Comparison of ENCODE assay signal across 1 cellular context in genomic region chr10:98488669-98489430, GRCh38.
TF ChIP-seq lines count a peak whose summit lies in the region.

No MANE protein-coding gene starts in this region.

TF ChIP-seq in HepG2, 621 proteins besides CTCF, POLR2A, EP300 and RAD21 (continued from another document and continues in another):
- TF ChIP-seq, protein P1, sequence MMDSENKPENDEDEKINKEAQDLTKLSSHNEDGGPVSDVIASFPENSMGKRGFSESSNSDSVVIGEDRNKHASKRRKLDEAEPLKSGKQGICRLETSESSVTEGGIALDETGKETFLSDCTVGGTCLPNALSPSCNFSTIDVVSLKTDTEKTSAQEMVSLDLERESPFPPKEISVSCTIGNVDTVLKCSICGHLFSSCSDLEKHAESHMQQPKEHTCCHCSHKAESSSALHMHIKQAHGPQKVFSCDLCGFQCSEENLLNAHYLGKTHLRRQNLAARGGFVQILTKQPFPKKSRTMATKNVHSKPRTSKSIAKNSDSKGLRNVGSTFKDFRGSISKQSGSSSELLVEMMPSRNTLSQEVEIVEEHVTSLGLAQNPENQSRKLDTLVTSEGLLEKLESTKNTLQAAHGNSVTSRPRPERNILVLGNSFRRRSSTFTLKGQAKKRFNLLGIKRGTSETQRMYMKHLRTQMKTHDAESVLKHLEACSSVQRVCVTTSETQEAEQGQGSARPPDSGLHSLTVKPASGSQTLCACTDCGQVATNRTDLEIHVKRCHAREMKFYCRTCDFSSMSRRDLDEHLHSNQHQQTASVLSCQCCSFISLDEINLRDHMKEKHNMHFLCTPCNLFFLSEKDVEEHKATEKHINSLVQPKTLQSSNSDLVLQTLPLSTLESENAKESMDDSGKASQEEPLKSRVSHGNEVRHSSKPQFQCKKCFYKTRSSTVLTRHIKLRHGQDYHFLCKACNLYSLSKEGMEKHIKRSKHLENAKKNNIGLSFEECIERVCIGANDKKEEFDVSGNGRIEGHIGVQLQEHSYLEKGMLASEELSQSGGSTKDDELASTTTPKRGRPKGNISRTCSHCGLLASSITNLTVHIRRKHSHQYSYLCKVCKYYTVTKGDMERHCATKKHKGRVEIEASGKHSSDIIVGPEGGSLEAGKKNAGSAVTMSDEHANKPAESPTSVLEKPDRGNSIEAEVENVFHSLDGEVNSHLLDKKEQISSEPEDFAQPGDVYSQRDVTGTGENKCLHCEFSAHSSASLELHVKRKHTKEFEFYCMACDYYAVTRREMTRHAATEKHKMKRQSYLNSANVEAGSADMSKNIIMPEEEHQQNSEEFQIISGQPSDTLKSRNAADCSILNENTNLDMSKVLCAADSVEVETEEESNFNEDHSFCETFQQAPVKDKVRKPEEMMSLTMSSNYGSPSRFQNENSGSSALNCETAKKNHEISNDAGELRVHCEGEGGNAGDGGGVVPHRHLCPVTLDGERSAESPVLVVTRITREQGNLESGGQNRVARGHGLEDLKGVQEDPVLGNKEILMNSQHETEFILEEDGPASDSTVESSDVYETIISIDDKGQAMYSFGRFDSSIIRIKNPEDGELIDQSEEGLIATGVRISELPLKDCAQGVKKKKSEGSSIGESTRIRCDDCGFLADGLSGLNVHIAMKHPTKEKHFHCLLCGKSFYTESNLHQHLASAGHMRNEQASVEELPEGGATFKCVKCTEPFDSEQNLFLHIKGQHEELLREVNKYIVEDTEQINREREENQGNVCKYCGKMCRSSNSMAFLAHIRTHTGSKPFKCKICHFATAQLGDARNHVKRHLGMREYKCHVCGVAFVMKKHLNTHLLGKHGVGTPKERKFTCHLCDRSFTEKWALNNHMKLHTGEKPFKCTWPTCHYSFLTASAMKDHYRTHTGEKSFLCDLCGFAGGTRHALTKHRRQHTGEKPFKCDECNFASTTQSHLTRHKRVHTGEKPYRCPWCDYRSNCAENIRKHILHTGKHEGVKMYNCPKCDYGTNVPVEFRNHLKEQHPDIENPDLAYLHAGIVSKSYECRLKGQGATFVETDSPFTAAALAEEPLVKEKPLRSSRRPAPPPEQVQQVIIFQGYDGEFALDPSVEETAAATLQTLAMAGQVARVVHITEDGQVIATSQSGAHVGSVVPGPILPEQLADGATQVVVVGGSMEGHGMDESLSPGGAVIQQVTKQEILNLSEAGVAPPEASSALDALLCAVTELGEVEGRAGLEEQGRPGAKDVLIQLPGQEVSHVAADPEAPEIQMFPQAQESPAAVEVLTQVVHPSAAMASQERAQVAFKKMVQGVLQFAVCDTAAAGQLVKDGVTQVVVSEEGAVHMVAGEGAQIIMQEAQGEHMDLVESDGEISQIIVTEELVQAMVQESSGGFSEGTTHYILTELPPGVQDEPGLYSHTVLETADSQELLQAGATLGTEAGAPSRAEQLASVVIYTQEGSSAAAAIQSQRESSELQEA (CRISPR knock-in tag; IDR thresholded peaks at IDR 0.05; ENCODE audit: not compliant biosample characterization) = no peak
- TF ChIP-seq MZF1 (CRISPR knock-in tag; IDR thresholded peaks at IDR 0.05; ENCODE audit: borderline replicate concordance) = no peak
- no peak for TF ChIP-seq PRDM4 (CRISPR knock-in tag; IDR thresholded peaks at IDR 0.05; ENCODE audit: borderline replicate concordance)
- peak; percentile 80 for TF ChIP-seq ELF3 (CRISPR knock-in tag; IDR thresholded peaks at IDR 0.05)
- TF ChIP-seq MED8 (CRISPR knock-in tag; IDR thresholded peaks at IDR 0.05; ENCODE audit: insufficient replicate concordance) = no peak
- TF ChIP-seq RAD51 (IDR thresholded peaks at IDR 0.05; ENCODE audit: borderline replicate concordance) = no peak
- TF ChIP-seq PCBP1 (IDR thresholded peaks at IDR 0.05; ENCODE audit: borderline replicate concordance, low read depth, low read length) = no peak
- 0 out of 2 replicates have a peak, but pooled peaks have one; percentile 19 for TF ChIP-seq ZNF614 (CRISPR knock-in tag; IDR thresholded peaks at IDR 0.05; ENCODE audit: borderline replicate concordance)
- no peak for TF ChIP-seq SATB2 (CRISPR knock-in tag; IDR thresholded peaks at IDR 0.05)
- TF ChIP-seq HNF4A (CRISPR knock-in tag; IDR thresholded peaks at IDR 0.05) = peak; percentile 38; the same call in 1 of the 2 replicates
- no peak for TF ChIP-seq KAT7 (CRISPR knock-in tag; IDR thresholded peaks at IDR 0.05; ENCODE audit: borderline replicate concordance)
- TF ChIP-seq ZFP36L1 (CRISPR knock-in tag; IDR thresholded peaks at IDR 0.05) = no peak
- no peak for TF ChIP-seq ATF7 (IDR thresholded peaks at IDR 0.05)
- TF ChIP-seq ATF7 (CRISPR knock-in tag; IDR thresholded peaks at IDR 0.05) = no peak
- no peak for TF ChIP-seq ONECUT2 (CRISPR knock-in tag; IDR thresholded peaks at IDR 0.05)
- TF ChIP-seq, protein P2, sequence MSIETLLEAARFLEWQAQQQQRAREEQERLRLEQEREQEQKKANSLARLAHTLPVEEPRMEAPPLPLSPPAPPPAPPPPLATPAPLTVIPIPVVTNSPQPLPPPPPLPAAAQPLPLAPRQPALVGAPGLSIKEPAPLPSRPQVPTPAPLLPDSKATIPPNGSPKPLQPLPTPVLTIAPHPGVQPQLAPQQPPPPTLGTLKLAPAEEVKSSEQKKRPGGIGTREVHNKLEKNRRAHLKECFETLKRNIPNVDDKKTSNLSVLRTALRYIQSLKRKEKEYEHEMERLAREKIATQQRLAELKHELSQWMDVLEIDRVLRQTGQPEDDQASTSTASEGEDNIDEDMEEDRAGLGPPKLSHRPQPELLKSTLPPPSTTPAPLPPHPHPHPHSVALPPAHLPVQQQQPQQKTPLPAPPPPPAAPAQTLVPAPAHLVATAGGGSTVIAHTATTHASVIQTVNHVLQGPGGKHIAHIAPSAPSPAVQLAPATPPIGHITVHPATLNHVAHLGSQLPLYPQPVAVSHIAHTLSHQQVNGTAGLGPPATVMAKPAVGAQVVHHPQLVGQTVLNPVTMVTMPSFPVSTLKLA (IDR thresholded peaks at IDR 0.05) = no peak
- TF ChIP-seq, protein P3, sequence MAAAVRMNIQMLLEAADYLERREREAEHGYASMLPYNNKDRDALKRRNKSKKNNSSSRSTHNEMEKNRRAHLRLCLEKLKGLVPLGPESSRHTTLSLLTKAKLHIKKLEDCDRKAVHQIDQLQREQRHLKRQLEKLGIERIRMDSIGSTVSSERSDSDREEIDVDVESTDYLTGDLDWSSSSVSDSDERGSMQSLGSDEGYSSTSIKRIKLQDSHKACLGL (CRISPR knock-in tag; IDR thresholded peaks at IDR 0.05) = no peak
- no peak for TF ChIP-seq ZNF660 (CRISPR knock-in tag; IDR thresholded peaks at IDR 0.05; ENCODE audit: borderline replicate concordance, low read depth)
- TF ChIP-seq YY1 (IDR thresholded peaks at IDR 0.05; ENCODE audit: insufficient read depth, insufficient replicate concordance, low read depth, low read length) = no peak
- no peak for TF ChIP-seq ZNF720 (CRISPR knock-in tag; IDR thresholded peaks at IDR 0.05)
- TF ChIP-seq MIER3 (CRISPR knock-in tag; IDR thresholded peaks at IDR 0.05; ENCODE audit: borderline replicate concordance) = peak; percentile 38; the same call in 1 of the 2 replicates
- TF ChIP-seq, protein P4, sequence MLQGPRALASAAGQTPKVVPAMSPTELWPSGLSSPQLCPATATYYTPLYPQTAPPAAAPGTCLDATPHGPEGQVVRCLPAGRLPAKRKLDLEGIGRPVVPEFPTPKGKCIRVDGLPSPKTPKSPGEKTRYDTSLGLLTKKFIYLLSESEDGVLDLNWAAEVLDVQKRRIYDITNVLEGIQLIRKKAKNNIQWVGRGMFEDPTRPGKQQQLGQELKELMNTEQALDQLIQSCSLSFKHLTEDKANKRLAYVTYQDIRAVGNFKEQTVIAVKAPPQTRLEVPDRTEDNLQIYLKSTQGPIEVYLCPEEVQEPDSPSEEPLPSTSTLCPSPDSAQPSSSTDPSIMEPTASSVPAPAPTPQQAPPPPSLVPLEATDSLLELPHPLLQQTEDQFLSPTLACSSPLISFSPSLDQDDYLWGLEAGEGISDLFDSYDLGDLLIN (CRISPR knock-in tag; IDR thresholded peaks at IDR 0.05; ENCODE audit: borderline replicate concordance) = no peak
- no peak for TF ChIP-seq ZNF446 (CRISPR knock-in tag; IDR thresholded peaks at IDR 0.05)
- TF ChIP-seq ZNF839 (CRISPR knock-in tag; IDR thresholded peaks at IDR 0.05; ENCODE audit: borderline replicate concordance) = no peak
- TF ChIP-seq FLYWCH1 (CRISPR knock-in tag; IDR thresholded peaks at IDR 0.05) = no peak
- TF ChIP-seq ARID4A (CRISPR knock-in tag; IDR thresholded peaks at IDR 0.05; ENCODE audit: borderline replicate concordance) = no peak
- no peak for TF ChIP-seq CBX1 (IDR thresholded peaks at IDR 0.05; ENCODE audit: low read depth)
- TF ChIP-seq ZNF331 (CRISPR knock-in tag; IDR thresholded peaks at IDR 0.05) = 0 out of 2 replicates have a peak, but pooled peaks have one; percentile 37
- no peak for TF ChIP-seq SIN3A (IDR thresholded peaks at IDR 0.05; ENCODE audit: borderline replicate concordance, low read depth, low read length)
- TF ChIP-seq CBFB (CRISPR knock-in tag; IDR thresholded peaks at IDR 0.05) = no peak
- no peak for TF ChIP-seq JUNB (CRISPR knock-in tag; IDR thresholded peaks at IDR 0.05; ENCODE audit: borderline replicate concordance)
- TF ChIP-seq ZBTB7A (CRISPR knock-in tag; IDR thresholded peaks at IDR 0.05) = no peak
- no peak for TF ChIP-seq ZNF672 (CRISPR knock-in tag; IDR thresholded peaks at IDR 0.05)
- no peak for TF ChIP-seq NCOA5 (CRISPR knock-in tag; IDR thresholded peaks at IDR 0.05)
- no peak for TF ChIP-seq ZNF879 (CRISPR knock-in tag; IDR thresholded peaks at IDR 0.05)
- no peak for TF ChIP-seq TEAD3 (CRISPR knock-in tag; optimal IDR thresholded peaks at IDR 0.05; ENCODE audit: borderline replicate concordance)
- TF ChIP-seq TEAD2 (CRISPR knock-in tag; IDR thresholded peaks at IDR 0.05) = no peak
- TF ChIP-seq KLF9 (CRISPR knock-in tag; IDR thresholded peaks at IDR 0.05; ENCODE audit: low read depth) = no peak
- TF ChIP-seq, protein P5, sequence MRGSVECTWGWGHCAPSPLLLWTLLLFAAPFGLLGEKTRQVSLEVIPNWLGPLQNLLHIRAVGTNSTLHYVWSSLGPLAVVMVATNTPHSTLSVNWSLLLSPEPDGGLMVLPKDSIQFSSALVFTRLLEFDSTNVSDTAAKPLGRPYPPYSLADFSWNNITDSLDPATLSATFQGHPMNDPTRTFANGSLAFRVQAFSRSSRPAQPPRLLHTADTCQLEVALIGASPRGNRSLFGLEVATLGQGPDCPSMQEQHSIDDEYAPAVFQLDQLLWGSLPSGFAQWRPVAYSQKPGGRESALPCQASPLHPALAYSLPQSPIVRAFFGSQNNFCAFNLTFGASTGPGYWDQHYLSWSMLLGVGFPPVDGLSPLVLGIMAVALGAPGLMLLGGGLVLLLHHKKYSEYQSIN (CRISPR knock-in tag; IDR thresholded peaks at IDR 0.05; ENCODE audit: borderline replicate concordance) = no peak
- TF ChIP-seq, protein P6, sequence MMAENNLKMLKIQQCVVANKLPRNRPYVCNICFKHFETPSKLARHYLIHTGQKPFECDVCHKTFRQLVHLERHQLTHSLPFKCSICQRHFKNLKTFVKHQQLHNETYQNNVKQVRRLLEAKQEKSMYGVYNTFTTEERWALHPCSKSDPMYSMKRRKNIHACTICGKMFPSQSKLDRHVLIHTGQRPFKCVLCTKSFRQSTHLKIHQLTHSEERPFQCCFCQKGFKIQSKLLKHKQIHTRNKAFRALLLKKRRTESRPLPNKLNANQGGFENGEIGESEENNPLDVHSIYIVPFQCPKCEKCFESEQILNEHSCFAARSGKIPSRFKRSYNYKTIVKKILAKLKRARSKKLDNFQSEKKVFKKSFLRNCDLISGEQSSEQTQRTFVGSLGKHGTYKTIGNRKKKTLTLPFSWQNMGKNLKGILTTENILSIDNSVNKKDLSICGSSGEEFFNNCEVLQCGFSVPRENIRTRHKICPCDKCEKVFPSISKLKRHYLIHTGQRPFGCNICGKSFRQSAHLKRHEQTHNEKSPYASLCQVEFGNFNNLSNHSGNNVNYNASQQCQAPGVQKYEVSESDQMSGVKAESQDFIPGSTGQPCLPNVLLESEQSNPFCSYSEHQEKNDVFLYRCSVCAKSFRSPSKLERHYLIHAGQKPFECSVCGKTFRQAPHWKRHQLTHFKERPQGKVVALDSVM (CRISPR knock-in tag; IDR thresholded peaks at IDR 0.05) = peak; percentile 84
- no peak for TF ChIP-seq KLF16 (CRISPR knock-in tag; IDR thresholded peaks at IDR 0.05)
- no peak for TF ChIP-seq ZFP82 (CRISPR knock-in tag; IDR thresholded peaks at IDR 0.05; ENCODE audit: borderline replicate concordance)
- TF ChIP-seq SOX5 (CRISPR knock-in tag; IDR thresholded peaks at IDR 0.05; ENCODE audit: borderline replicate concordance) = peak; percentile 67; the same call in 1 of the 2 replicates
